In the genomic region with DNA sequence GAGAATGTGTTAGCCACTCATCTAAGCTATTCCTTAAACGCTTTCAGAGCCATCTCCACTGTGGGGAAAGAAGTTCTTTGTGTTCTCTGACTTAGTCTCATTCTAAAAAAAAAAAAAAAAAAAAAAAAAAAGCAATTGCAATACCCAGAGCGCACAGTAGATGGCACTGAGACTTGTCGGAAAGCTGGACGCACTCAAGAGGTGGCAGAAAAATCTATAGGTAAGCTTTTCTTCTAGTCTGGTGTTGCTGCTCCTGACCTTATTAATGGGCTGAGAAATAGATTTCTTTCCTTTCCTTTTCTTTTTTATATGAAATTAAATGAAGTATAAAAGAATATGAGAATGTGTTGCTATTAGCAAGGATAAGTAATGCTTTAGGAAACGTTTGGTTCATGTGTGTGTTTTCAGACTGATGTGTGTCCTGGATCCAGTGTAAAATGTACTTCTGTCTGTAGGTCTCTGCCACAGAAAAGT, we compare ENCODE assay signal across 8 cellular contexts. TPM values are rescaled to one million over a fixed set of nuclear protein-coding genes. Genes with fewer than 3 reads are reported as not detected.
DNase-seq lines count a peak whose midpoint lies in the region; ATAC-seq and TF ChIP-seq lines count a peak whose summit lies in the region.

No MANE protein-coding gene starts in this region.

- no peak overlapping the region for H3K4me2 ChIP-seq in Loucy (ENCODE audit: low read depth, low read length, poor library complexity, severe bottlenecking)

- H3K27me3 ChIP-seq in Loucy (ENCODE audit: insufficient read depth, low read length, poor library complexity, severe bottlenecking) (no peaks in the 10 kb centered on the region), prostate gland (replicated peaks; ENCODE audit: insufficient read depth) (no peaks in the 10 kb centered on the region)

- no peak overlapping the region for H3K4me3 Mint-ChIP-seq in T-helper 17 cell
- no peak overlapping the region for H3K4me3 Mint-ChIP-seq in stimulated activated memory B cell treated with anti-CD40 and anti-IgM and Interleukin-4, amounts not matched to agents 10 μg/mL and 1 μg/mL and 100 μg/mL, for 72 hours

- H3K9me2 ChIP-seq in Loucy (replicated peaks; ENCODE audit: low read depth, low read length): no peaks in the 10 kb centered on the region

- peak overlapping the region; percentile 38; the same call in 1 of the 2 replicates for H2AFZ ChIP-seq in Loucy (ENCODE audit: low read length)

- H3K36me3 ChIP-seq in Loucy (ENCODE audit: insufficient read depth, low read length): no peaks in the 10 kb centered on the region
- no peaks in the 10 kb centered on the region for H3K36me3 ChIP-seq in prostate gland

- peaks cover 9% of the 10 kb centered on the region for H3K36me3 Mint-ChIP-seq in T-helper 17 cell (ENCODE audit: low read depth)
- peaks cover 5% of the 10 kb centered on the region for H3K36me3 Mint-ChIP-seq in stimulated activated memory B cell treated with anti-CD40 and anti-IgM and Interleukin-4, amounts not matched to agents 10 μg/mL and 1 μg/mL and 100 μg/mL, for 72 hours

- no peaks in the 10 kb centered on the region for H3K4me1 ChIP-seq in Loucy (ENCODE audit: insufficient read depth, low read length, poor library complexity, severe bottlenecking)
- peaks cover 4% of the 10 kb centered on the region for H3K4me1 ChIP-seq in prostate gland (replicated peaks)

- H3K4me3 ChIP-seq in Loucy (ENCODE audit: low read length, poor library complexity, severe bottlenecking) (no peak overlapping the region), foreskin fibroblast (ENCODE audit: low read depth in 1 of 2, low read length in 2 of 2) (no peak overlapping the region), prostate gland (no peak overlapping the region)

- TF ChIP-seq CTCF in Loucy (conservative IDR thresholded peaks at IDR 0.05; ENCODE audit: low read length): peak; percentile 54
- peak; percentile 76 for TF ChIP-seq CTCF in foreskin fibroblast (IDR thresholded peaks at IDR 0.05; ENCODE audit: low read depth, low read length)
- peak; percentile 19 to 53 (median 40) for TF ChIP-seq CTCF in prostate gland (IDR thresholded peaks at IDR 0.05)

- peaks cover 52% of the 10 kb centered on the region for H3K27me3 Mint-ChIP-seq in T-helper 17 cell
- H3K27me3 Mint-ChIP-seq in stimulated activated memory B cell treated with anti-CD40 and anti-IgM and Interleukin-4, amounts not matched to agents 10 μg/mL and 1 μg/mL and 100 μg/mL, for 72 hours: peaks cover 43% of the 10 kb centered on the region

- no peak overlapping the region for H3K27ac ChIP-seq in prostate gland

- intact Hi-C loops in prostate gland (cut with DNase I): loop anchor here (10.0 kb wide), 1 partner anchor 287 kb away; no protein-coding TSS in a partner anchor

- 11% methylated on average over 5 of the region's 5 CpGs for WGBS in prostate gland

- H3K9me3 ChIP-seq in Loucy (ENCODE audit: insufficient read depth, low read depth, low read length) (no peaks in the 10 kb centered on the region), T-helper 17 cell (ENCODE audit: control insufficient read depth, low read length, poor library complexity, severe bottlenecking) (no peaks in the 10 kb centered on the region), prostate gland (no peaks in the 10 kb centered on the region)

- peak; percentile 76 for ATAC-seq in T-helper 17 cell
- ATAC-seq in stimulated activated memory B cell treated with anti-CD40 and anti-IgM and Interleukin-4, amounts not matched to agents 10 μg/mL and 1 μg/mL and 100 μg/mL, for 72 hours: no peak

- no peaks in the 10 kb centered on the region for H3F3A ChIP-seq in Loucy (ENCODE audit: low read depth)

- DNase-seq in stimulated activated CD8-positive, alpha-beta memory T cell treated with anti-CD3 and anti-CD28 coated beads, Interleukin-12 subunit alpha, Interleukin-12 subunit beta, amount 100 ng/mL, for 1 hour (ENCODE audit: low read depth): peak; percentile 20
- no peak for DNase-seq in stimulated activated CD8-positive, alpha-beta memory T cell treated with anti-CD3 and anti-CD28 coated beads, Interleukin-4, amount 100 ng/mL, for 48 hours
- DNase-seq in T-helper 17 cell: no peak
- DNase-seq in foreskin fibroblast: peak in 1 of 2 donors; percentile 60
- no peak for DNase-seq in prostate gland (ENCODE audit: low spot score)
- DNase-seq in stimulated activated CD4-positive, alpha-beta T cell treated with anti-CD3 and anti-CD28 coated beads, Interleukin-4, amount 100 ng/mL, for 4 hours: no peak

- no peak overlapping the region for H3K27ac Mint-ChIP-seq in T-helper 17 cell
- no peak overlapping the region for H3K27ac Mint-ChIP-seq in stimulated activated memory B cell treated with anti-CD40 and anti-IgM and Interleukin-4, amounts not matched to agents 10 μg/mL and 1 μg/mL and 100 μg/mL, for 72 hours

- H3K79me2 ChIP-seq in Loucy (ENCODE audit: insufficient read depth, low read length): no peaks in the 10 kb centered on the region

- peaks cover 3% of the 10 kb centered on the region for H3K9me3 Mint-ChIP-seq in stimulated activated memory B cell treated with anti-CD40 and anti-IgM and Interleukin-4, amounts not matched to agents 10 μg/mL and 1 μg/mL and 100 μg/mL, for 72 hours

- no peak overlapping the region for H3K9ac ChIP-seq in Loucy (ENCODE audit: low read depth, low read length, poor library complexity, severe bottlenecking)

- TF ChIP-seq POLR2A in prostate gland (IDR thresholded peaks at IDR 0.05): no peak

- H4K20me1 ChIP-seq in Loucy (ENCODE audit: insufficient read depth, low read length, poor library complexity, severe bottlenecking): no peaks in the 10 kb centered on the region

- H3K4me1 Mint-ChIP-seq in T-helper 17 cell: peaks cover 20% of the 10 kb centered on the region
- H3K4me1 Mint-ChIP-seq in stimulated activated memory B cell treated with anti-CD40 and anti-IgM and Interleukin-4, amounts not matched to agents 10 μg/mL and 1 μg/mL and 100 μg/mL, for 72 hours: peaks cover 20% of the 10 kb centered on the region

RNA-seq across cellular contexts. Expression of gene GJB2, which starts 4.7 kb away (rescaled TPM):
- total RNA-seq in T-helper 17 cell (not detected), prostate gland (1 to 10 TPM; 1.5 to 3.8 TPM)

RNA-seq across cellular contexts. Expression of gene GJB6, which starts 34.7 kb away (rescaled TPM):
- 1 to 10 TPM; 1.3 to 3.3 TPM for total RNA-seq in T-helper 17 cell
- under 1 TPM; 0.28 to 0.32 TPM for total RNA-seq in prostate gland

RNA-seq across cellular contexts. Expression of gene GJA3, which starts 36.5 kb away (rescaled TPM):
- total RNA-seq in T-helper 17 cell: under 1 TPM in 1 of 2 donors, not detected in 1; 0.12 TPM
- 1 to 10 TPM in 1 of 2 donors, under 1 TPM in 1; 0.59 to 5.2 TPM for total RNA-seq in prostate gland
